Comparison of ENCODE assay signal across 8 cellular contexts in the genomic region with DNA sequence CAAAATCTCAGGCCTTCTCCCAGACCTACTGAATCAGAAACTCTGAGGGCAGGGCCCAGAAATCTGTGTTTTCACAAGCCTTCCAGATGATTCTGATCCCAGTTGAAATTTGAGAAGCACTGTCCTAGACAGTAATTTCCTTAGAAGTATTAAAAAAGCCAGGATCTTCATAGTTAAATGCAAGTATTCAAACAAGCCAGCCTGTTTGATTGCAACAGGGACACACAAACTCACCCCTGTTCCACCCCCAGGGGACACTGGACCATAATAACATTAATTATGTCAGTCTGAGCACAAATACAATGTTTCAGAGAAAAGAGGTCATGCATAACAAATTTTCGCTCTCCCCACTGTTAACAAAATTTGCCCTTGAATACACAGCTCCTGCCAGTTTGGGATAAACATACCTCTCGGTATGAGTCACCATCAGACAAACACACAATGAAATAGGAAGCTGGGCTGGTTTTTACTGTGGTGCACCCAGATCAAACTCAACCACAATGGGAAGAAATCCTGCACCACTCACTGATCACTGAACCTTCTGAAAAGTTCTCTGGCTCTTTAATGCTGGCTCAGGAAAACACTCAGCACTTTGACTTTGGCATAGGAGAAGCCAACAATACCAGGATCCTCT. TPM values are rescaled to one million over a fixed set of nuclear protein-coding genes. Genes with fewer than 3 reads are reported as not detected.
A peak's percentile ranks its signal among the peaks of the same experiment; 100 is the strongest.
DNase-seq lines count a peak whose midpoint lies in the region; ATAC-seq and TF ChIP-seq lines count a peak whose summit lies in the region.

No MANE protein-coding gene starts in this region.

- H3K4me3 ChIP-seq in HUES48 (ENCODE audit: low read depth, low read length) (0 out of 2 replicates have a peak overlapping the region, but pooled peaks have one; percentile 4), brain microvascular endothelial cell (ENCODE audit: low read depth, low read length) (no peak overlapping the region)

- H3K36me3 ChIP-seq in HUES48 (ENCODE audit: control insufficient read depth, insufficient read depth, low read length) (no peaks in the 10 kb centered on the region), brain microvascular endothelial cell (replicated peaks) (no peaks in the 10 kb centered on the region)

- ATAC-seq in left lobe of liver (peak; percentile 86), HG03342 (IDR thresholded peaks at IDR 0.05; ENCODE audit: unreplicated experiment) (no peak)
- ATAC-seq in stimulated activated naive CD8-positive, alpha-beta T cell treated with anti-CD3 and anti-CD28 coated beads, Interleukin-15, amount 100 ng/mL, for 72 hours = no peak

- no peak overlapping the region for H3K27ac Mint-ChIP-seq in stimulated activated naive CD8-positive, alpha-beta T cell treated with anti-CD3 and anti-CD28 coated beads, Interleukin-15, amount 100 ng/mL, for 72 hours

- no peaks in the 10 kb centered on the region for H3K4me1 Mint-ChIP-seq in stimulated activated naive CD8-positive, alpha-beta T cell treated with anti-CD3 and anti-CD28 coated beads, Interleukin-15, amount 100 ng/mL, for 72 hours

- in situ Hi-C loops in brain microvascular endothelial cell (cut with HindIII; ENCODE audit: low pct_ligation_motif_present, low sequenced_read_pairs) = no loop called here

- peak; percentile 68 for DNase-seq in AG08396 (ENCODE audit: low spot score)
- DNase-seq in brain microvascular endothelial cell = peak; percentile 77
- DNase-seq in left lobe of liver (ENCODE audit: low spot score) = no peak
- DNase-seq in activated CD4-positive, alpha-beta T cell treated with anti-CD3 and anti-CD28 coated beads for 1 hour = no peak
- DNase-seq in activated T-cell treated with anti-CD3 and anti-CD28 coated beads, Interleukin-2, amount 50 U/mL, for 48 hours = no peak
- DNase-seq in stimulated activated naive CD8-positive, alpha-beta T cell treated with anti-CD3 and anti-CD28 coated beads, Interleukin-15, amount 100 ng/mL, for 72 hours = no peak

- H3K9me3 ChIP-seq in HUES48 (ENCODE audit: control insufficient read depth, insufficient read depth, low read length) = no peaks in the 10 kb centered on the region

- H3K27me3 Mint-ChIP-seq in stimulated activated naive CD8-positive, alpha-beta T cell treated with anti-CD3 and anti-CD28 coated beads, Interleukin-15, amount 100 ng/mL, for 72 hours = peaks cover 2% of the 10 kb centered on the region

- no peak overlapping the region for H3K4me3 Mint-ChIP-seq in stimulated activated naive CD8-positive, alpha-beta T cell treated with anti-CD3 and anti-CD28 coated beads, Interleukin-15, amount 100 ng/mL, for 72 hours

- peaks cover 7 to 12% of the 10 kb centered on the region in 2 donors for H3K9me3 Mint-ChIP-seq in stimulated activated naive CD8-positive, alpha-beta T cell treated with anti-CD3 and anti-CD28 coated beads, Interleukin-15, amount 100 ng/mL, for 72 hours

- no peak overlapping the region for H3K9ac ChIP-seq in HUES48 (ENCODE audit: low read depth, low read length)

- H3K4me1 ChIP-seq in HUES48 (ENCODE audit: control insufficient read depth, insufficient read depth, low read length) = peaks cover 24% of the 10 kb centered on the region

- no peak for TF ChIP-seq CTCF in brain microvascular endothelial cell (IDR thresholded peaks at IDR 0.05; ENCODE audit: low read depth, low read length, missing control alignments)

- H3K27me3 ChIP-seq in HUES48 (ENCODE audit: control insufficient read depth, insufficient read depth, low read length) (no peaks in the 10 kb centered on the region), brain microvascular endothelial cell (replicated peaks) (no peaks in the 10 kb centered on the region)

- H3K27ac ChIP-seq in HUES48 (ENCODE audit: low read depth, low read length) = peak overlapping the region; percentile 92
- no peak overlapping the region for H3K27ac ChIP-seq in brain microvascular endothelial cell

RNA-seq across cellular contexts. Expression of a gene that starts 34.3 kb away (rescaled TPM):
- total RNA-seq in left lobe of liver = 47.0 TPM

Comparison
In these comparisons a context has a peak if more than half of its experiments do, and no peak if none do; other contexts are left out.
1. DNase-seq: peak in AG08396 (single experiment) and brain microvascular endothelial cell (single experiment); none in left lobe of liver (single experiment), activated CD4-positive, alpha-beta T cell treated with anti-CD3 and anti-CD28 coated beads for 1 hour (single experiment), activated T-cell treated with anti-CD3 and anti-CD28 coated beads, Interleukin-2, amount 50 U/mL, for 48 hours (0 of 2) and stimulated activated naive CD8-positive, alpha-beta T cell treated with anti-CD3 and anti-CD28 coated beads, Interleukin-15, amount 100 ng/mL, for 72 hours (0 of 2).